In genomic region chr3:179000144-179000543, GRCh38 we compare ENCODE assay signal across 14 cellular contexts.
A peak's percentile ranks its signal among the peaks of the same experiment; 100 is the strongest.
DNase-seq lines count a peak whose midpoint lies in the region; ATAC-seq and TF ChIP-seq lines count a peak whose summit lies in the region.
"Had no signal": no experiment of that assay in that cellular context is flagged by ENCODE, and none has a peak within 500 bp of the region (broad histone marks: within the 10 kb centered on the region; RNA-seq: fewer than 3 reads in every experiment).

No MANE protein-coding gene starts in this region.

- H3K9me3 ChIP-seq in left lung (peaks cover 0 to 4% of the 10 kb centered on the region in 2 donors), osteoblast (ENCODE audit: low read depth, low read length) (no peaks in the 10 kb centered on the region)

- H3K27me3 Mint-ChIP-seq in activated T-cell treated with anti-CD3 and anti-CD28 coated beads, Interleukin-2, amount 50 U/mL, for 24 hours: no peaks in the 10 kb centered on the region

- H3K27ac ChIP-seq in left lung (no peak overlapping the region), osteoblast (ENCODE audit: low read depth, low read length) (no peak overlapping the region)
- H3K27ac ChIP-seq: epithelial cell of prostate, stomach had no signal

- no peaks in the 10 kb centered on the region for H3K9me3 Mint-ChIP-seq in activated T-cell treated with anti-CD3 and anti-CD28 coated beads, Interleukin-2, amount 50 U/mL, for 24 hours
- no peaks in the 10 kb centered on the region for H3K9me3 Mint-ChIP-seq in stimulated activated effector memory CD8-positive, alpha-beta T cell treated with anti-CD3 and anti-CD28 coated beads, Interleukin-12 subunit alpha, Interleukin-12 subunit beta, amount 100 ng/mL, for 72 hours

- H3K36me3 Mint-ChIP-seq in activated T-cell treated with anti-CD3 and anti-CD28 coated beads, Interleukin-2, amount 50 U/mL, for 24 hours (ENCODE audit: low read depth): peaks cover 2% of the 10 kb centered on the region
- H3K36me3 Mint-ChIP-seq in stimulated activated effector memory CD8-positive, alpha-beta T cell treated with anti-CD3 and anti-CD28 coated beads, Interleukin-12 subunit alpha, Interleukin-12 subunit beta, amount 100 ng/mL, for 72 hours: peaks cover 5% of the 10 kb centered on the region

- peaks cover 15% of the 10 kb centered on the region for H3K4me1 Mint-ChIP-seq in activated T-cell treated with anti-CD3 and anti-CD28 coated beads, Interleukin-2, amount 50 U/mL, for 24 hours (ENCODE audit: low read depth)
- peaks cover 7% of the 10 kb centered on the region for H3K4me1 Mint-ChIP-seq in stimulated activated effector memory CD8-positive, alpha-beta T cell treated with anti-CD3 and anti-CD28 coated beads, Interleukin-12 subunit alpha, Interleukin-12 subunit beta, amount 100 ng/mL, for 72 hours

- H3K4me2 ChIP-seq in osteoblast (ENCODE audit: insufficient read depth, low read length): no peak overlapping the region

- no peak overlapping the region for H3K4me3 ChIP-seq in left lung
- no peak overlapping the region for H3K4me3 ChIP-seq in osteoblast (ENCODE audit: insufficient read depth, low read length)
- H3K4me3 ChIP-seq: stomach had no signal

- TF ChIP-seq CTCF in left lung (IDR thresholded peaks at IDR 0.05): no peak
- TF ChIP-seq CTCF in osteoblast (IDR thresholded peaks at IDR 0.05; ENCODE audit: extremely low read depth, low read depth, low read length): no peak

- intact Hi-C loops in left lung (cut with DNase I): no loop called here

- H3K4me3 Mint-ChIP-seq in activated T-cell treated with anti-CD3 and anti-CD28 coated beads, Interleukin-2, amount 50 U/mL, for 24 hours: no peak overlapping the region
- H3K4me3 Mint-ChIP-seq in stimulated activated effector memory CD8-positive, alpha-beta T cell treated with anti-CD3 and anti-CD28 coated beads, Interleukin-12 subunit alpha, Interleukin-12 subunit beta, amount 100 ng/mL, for 72 hours: no peak overlapping the region
- H3K4me3 Mint-ChIP-seq: WTC11 had no signal

- ATAC-seq in GM21723 (IDR thresholded peaks at IDR 0.05; ENCODE audit: unreplicated experiment) (peak; percentile 77), HG03457 (IDR thresholded peaks at IDR 0.05; ENCODE audit: unreplicated experiment) (peak; percentile 51), left lung (no peak)
- ATAC-seq in stimulated activated effector memory CD8-positive, alpha-beta T cell treated with anti-CD3 and anti-CD28 coated beads, Interleukin-12 subunit alpha, Interleukin-12 subunit beta, amount 100 ng/mL, for 72 hours: peak; percentile 97
- ATAC-seq: HepG2 had no signal

- H2AFZ ChIP-seq in osteoblast (ENCODE audit: low read length): no peak overlapping the region

- H3K4me1 ChIP-seq in left lung (no peaks in the 10 kb centered on the region), osteoblast (ENCODE audit: insufficient read depth, low read length) (peaks cover 4% of the 10 kb centered on the region)
- H3K4me1 ChIP-seq: stomach had no signal

- no peaks in the 10 kb centered on the region for H4K20me1 ChIP-seq in osteoblast (ENCODE audit: insufficient read depth, low read length)

- H3K27me3 ChIP-seq in left lung: no peaks in the 10 kb centered on the region
- H3K27me3 ChIP-seq in osteoblast (ENCODE audit: insufficient read depth, low read length): no peaks in the 10 kb centered on the region
- H3K27me3 ChIP-seq: stomach had no signal

- H3K36me3 ChIP-seq in left lung: no peaks in the 10 kb centered on the region
- peaks cover 6% of the 10 kb centered on the region for H3K36me3 ChIP-seq in osteoblast (ENCODE audit: insufficient read depth, low read length)

- no peaks in the 10 kb centered on the region for H3K79me2 ChIP-seq in osteoblast (ENCODE audit: insufficient read depth, low read length)

- DNase-seq in activated T-cell treated with anti-CD3 and anti-CD28 coated beads, Interleukin-2, amount 50 U/mL, for 24 hours: no peak
- no peak for DNase-seq in activated T-cell treated with anti-CD3 and anti-CD28 coated beads for 4 hours
- DNase-seq in stimulated activated effector memory CD8-positive, alpha-beta T cell treated with anti-CD3 and anti-CD28 coated beads, Interleukin-12 subunit alpha, Interleukin-12 subunit beta, amount 100 ng/mL, for 72 hours (ENCODE audit: low spot score in 2 of 2): no peak
- DNase-seq in OCI-M2 (lab: John Stamatoyannopoulos, UW; ENCODE audit: unreplicated experiment): no peak
- DNase-seq in left lung: no peak
- no peak for DNase-seq in osteoblast (ENCODE audit: insufficient read length, low spot score, missing footprints)
- DNase-seq: anterior cingulate cortex, NCI-H2029, stomach had no signal

- H3K27ac Mint-ChIP-seq in activated T-cell treated with anti-CD3 and anti-CD28 coated beads, Interleukin-2, amount 50 U/mL, for 24 hours: peak overlapping the region; percentile 66
- H3K27ac Mint-ChIP-seq in stimulated activated effector memory CD8-positive, alpha-beta T cell treated with anti-CD3 and anti-CD28 coated beads, Interleukin-12 subunit alpha, Interleukin-12 subunit beta, amount 100 ng/mL, for 72 hours: no peak overlapping the region
- H3K27ac Mint-ChIP-seq: WTC11 had no signal
